Comparison of ENCODE assay signal across 25 cellular contexts in the genomic region with DNA sequence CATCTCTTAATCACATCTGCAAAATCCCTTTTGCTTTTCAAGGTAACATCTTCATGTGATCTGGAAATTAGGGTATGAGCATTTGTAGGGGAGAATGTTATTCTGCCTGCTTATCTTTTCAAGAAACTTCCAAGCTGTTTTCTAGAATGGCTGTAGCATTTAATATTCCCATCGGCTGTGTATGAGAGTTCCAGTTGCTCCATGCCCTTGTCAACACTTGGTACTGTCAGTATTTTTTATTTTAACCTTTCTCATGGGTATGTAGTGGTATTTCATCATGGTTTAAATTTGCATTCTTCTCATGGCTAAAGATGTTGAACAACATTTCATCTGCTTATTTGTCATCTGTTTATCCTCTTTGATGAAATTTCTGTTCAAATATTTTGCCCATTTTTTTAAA.
A peak's percentile ranks its signal among the peaks of the same experiment; 100 is the strongest.
DNase-seq lines count a peak whose midpoint lies in the region; ATAC-seq, FAIRE-seq and TF ChIP-seq lines count a peak whose summit lies in the region.
"Had no signal": no experiment of that assay in that cellular context is flagged by ENCODE, and none has a peak within 500 bp of the region (broad histone marks: within the 10 kb centered on the region; RNA-seq: fewer than 3 reads in every experiment).

No MANE protein-coding gene starts in this region.

- no peaks in the 10 kb centered on the region for H4K20me1 ChIP-seq in HepG2 (ENCODE audit: insufficient read depth, low read length)
- H4K20me1 ChIP-seq: BLaER1 had no signal

- no peak overlapping the region for H3K4me2 ChIP-seq in HepG2 (ENCODE audit: low read depth, low read length)
- H3K4me2 ChIP-seq: BLaER1 had no signal

- no peaks in the 10 kb centered on the region for H3K36me3 ChIP-seq in HepG2 (replicated peaks in 1 of 2; ENCODE audit: control insufficient read depth in 1 of 2, insufficient read depth in 2 of 2, low read length in 2 of 2)
- no peaks in the 10 kb centered on the region for H3K36me3 ChIP-seq in right lobe of liver
- H3K36me3 ChIP-seq in adipocyte (ENCODE audit: control insufficient read depth, insufficient read depth, low read length, severe bottlenecking): no peaks in the 10 kb centered on the region
- H3K36me3 ChIP-seq: BE2C, BLaER1 had no signal

- DNase-seq in HepG2 (ENCODE audit: low spot score): no peak
- no peak for DNase-seq in right lobe of liver
- DNase-seq in HTR-8/SVneo (ENCODE audit: insufficient read length, low spot score): no peak
- DNase-seq in adipocyte (ENCODE audit: low read depth): no peak
- DNase-seq in SHP77 treated with DMSO at 0.1 percent for 48 hours (lab: John Stamatoyannopoulos, UW): no peak
- DNase-seq: 8988T; ACHN; BE2C; C1 segment of cervical spinal cord; CD4-positive, alpha-beta memory T cell; CD4-positive, CD25-positive, alpha-beta regulatory T cell; CD8-positive, alpha-beta memory T cell; COR-L47; DMS 273 treated with DMSO at 0.1 percent for 48 hours; DMS153; DMS79; DND-41; GDM1 had no signal

- CTCF ChIA-PET in HepG2 (lab: Yijun Ruan, JAX; ENCODE audit: low intra/inter-chr PET ratio, low total read pairs): no interaction called here

- TF ChIP-seq EP300 in HepG2 (IDR thresholded peaks at IDR 0.05; ENCODE audit: low read depth in 2 of 2, low read length in 2 of 2): no peak
- no peak for TF ChIP-seq EP300 in HepG2 (CRISPR knock-in tag; IDR thresholded peaks at IDR 0.05; ENCODE audit: borderline replicate concordance)

- H3K4me1 ChIP-seq in HepG2 (ENCODE audit: insufficient read depth, low read length) (peaks cover 10% of the 10 kb centered on the region), right lobe of liver (no peaks in the 10 kb centered on the region), adipocyte (ENCODE audit: control insufficient read depth, insufficient read depth, low read length) (no peaks in the 10 kb centered on the region)
- H3K4me1 ChIP-seq: BE2C had no signal

- no peak for TF ChIP-seq POLR2A in HepG2 (IDR thresholded peaks at IDR 0.05; ENCODE audit: insufficient read depth in 1 of 2, low read depth in 2 of 2, low read length in 2 of 2)
- no peak for TF ChIP-seq POLR2A in right lobe of liver (IDR thresholded peaks at IDR 0.05)

- BruUV-seq in HepG2 (replicated peaks; lab: Mats Ljungman, UMichigan): no TSS peak

- 98% methylated on average over 1 of the region's 1 CpG for WGBS in HepG2 (ENCODE audit: low lambda C conversion rate)
- 82% methylated on average over 1 of the region's 1 CpG for WGBS in right lobe of liver (ENCODE audit: insufficient coverage, low coverage, low lambda C conversion rate, missing lambda C conversion rate)

- H3K9me3 ChIP-seq in HepG2 (ENCODE audit: low read length) (no peaks in the 10 kb centered on the region), right lobe of liver (no peaks in the 10 kb centered on the region), adipocyte (ENCODE audit: control insufficient read depth, low read length) (peaks cover 7% of the 10 kb centered on the region)
- H3K9me3 ChIP-seq: BE2C had no signal

- TF ChIP-seq CTCF in HepG2 (CRISPR knock-in tag; IDR thresholded peaks at IDR 0.05) (no peak), right lobe of liver (IDR thresholded peaks at IDR 0.05) (no peak)

- no peak for TF ChIP-seq RAD21 in HepG2 (CRISPR knock-in tag; IDR thresholded peaks at IDR 0.05)

- in situ Hi-C loops in HepG2 (cut with HindIII; ENCODE audit: extremely low pct_ligation_motif_present, low pct_unique_long_range_greater_than_20kb): no loop called here

- POLR2A ChIA-PET in HepG2 (lab: Yijun Ruan, JAX): no interaction called here

- H3K27me3 ChIP-seq in HepG2 (ENCODE audit: control insufficient read depth in 1 of 2, insufficient read depth in 2 of 2, low read length in 2 of 2): no peaks in the 10 kb centered on the region
- no peaks in the 10 kb centered on the region for H3K27me3 ChIP-seq in right lobe of liver
- no peaks in the 10 kb centered on the region for H3K27me3 ChIP-seq in adipocyte (replicated peaks; ENCODE audit: control insufficient read depth, insufficient read depth, low read length)
- H3K27me3 ChIP-seq: BE2C, BLaER1 had no signal

- H3K9ac ChIP-seq in HepG2 (ENCODE audit: insufficient read depth, low read depth, low read length) (no peak overlapping the region), adipocyte (ENCODE audit: low read length) (no peak overlapping the region)
- H3K9ac ChIP-seq: BLaER1 had no signal

- H3K4me3 ChIP-seq in HepG2 (replicated peaks in 1 of 3; ENCODE audit: insufficient read depth in 1 of 3, low read depth in 2 of 3, low read length in 3 of 3) (no peak overlapping the region), right lobe of liver (no peak overlapping the region), adipocyte (ENCODE audit: low read length) (peak overlapping the region; percentile 7)
- H3K4me3 ChIP-seq: BLaER1, GM12878 had no signal

- H3K79me2 ChIP-seq in HepG2 (ENCODE audit: insufficient read depth, low read length): no peaks in the 10 kb centered on the region

- ATAC-seq in HepG2 (no peak), right lobe of liver (no peak), GM18858 (IDR thresholded peaks at IDR 0.05; ENCODE audit: unreplicated experiment) (no peak), GM18511 (IDR thresholded peaks at IDR 0.05; ENCODE audit: unreplicated experiment) (no peak)
- ATAC-seq: GM12878 had no signal

- intact Hi-C loops in HepG2 (cut with micrococcal nuclease; ENCODE audit: unreplicated experiment): loop anchor here (10.0 kb wide), 1 partner anchor 119 kb away; no protein-coding TSS in a partner anchor
- intact Hi-C loops in right lobe of liver (cut with DNase I): no loop called here

- FAIRE-seq in HepG2 (lab: Jason Lieb, UNC) (no peak), HTR-8/SVneo (lab: Jason Lieb, UNC) (peak; percentile 55)
- FAIRE-seq: A204.1, GM12878, GM12892, GM18507 had no signal

- no peak overlapping the region for H3K27ac ChIP-seq in HepG2 (ENCODE audit: extremely low read length, insufficient read depth, low read length)
- no peak overlapping the region for H3K27ac ChIP-seq in right lobe of liver
- H3K27ac ChIP-seq: BLaER1 had no signal

- H2AFZ ChIP-seq in HepG2 (ENCODE audit: low read length): no peak overlapping the region

TF ChIP-seq in HepG2, 621 proteins besides CTCF, POLR2A, EP300 and RAD21:
- no peak for TF ChIP-seq ZNF761 (CRISPR knock-in tag; conservative IDR thresholded peaks at IDR 0.05)
- no peak for TF ChIP-seq FOXA1 (IDR thresholded peaks at IDR 0.05)
- no peak for TF ChIP-seq FOXA1 (CRISPR knock-in tag; IDR thresholded peaks at IDR 0.05)
- no peak for TF ChIP-seq PITX1 (CRISPR knock-in tag; IDR thresholded peaks at IDR 0.05)
- TF ChIP-seq ZNF674 (CRISPR knock-in tag; IDR thresholded peaks at IDR 0.05; ENCODE audit: low read depth): no peak
- peak; percentile 95 for TF ChIP-seq ZNF7 (CRISPR knock-in tag; IDR thresholded peaks at IDR 0.05)
- no peak for TF ChIP-seq ZNF138 (CRISPR knock-in tag; IDR thresholded peaks at IDR 0.05; ENCODE audit: low read depth)
